In genomic region chr2:715847-716573, GRCh38 we compare ENCODE assay signal across 10 cellular contexts. TPM values are rescaled to one million over a fixed set of nuclear protein-coding genes. Genes with fewer than 3 reads are reported as not detected.
DNase-seq lines count a peak whose midpoint lies in the region; ATAC-seq, FAIRE-seq and TF ChIP-seq lines count a peak whose summit lies in the region.
"Had no signal": no experiment of that assay in that cellular context is flagged by ENCODE, and none has a peak within 500 bp of the region (broad histone marks: within the 10 kb centered on the region; RNA-seq: fewer than 3 reads in every experiment).

No MANE protein-coding gene starts in this region.

- H3K4me3 ChIP-seq in adipocyte (ENCODE audit: low read length): no peak overlapping the region
- H3K4me3 ChIP-seq in kidney epithelial cell (ENCODE audit: low read depth, low read length): no peak overlapping the region
- H3K4me3 ChIP-seq in transverse colon: no peak overlapping the region
- H3K4me3 ChIP-seq: coronary artery, lung had no signal

- 54 to 76% methylated on average over 3 to 18 of the region's 18 CpGs for WGBS in transverse colon (ENCODE audit: low coverage in 1 of 2), 2 donors

- intact Hi-C loops in transverse colon (cut with DNase I; ENCODE audit: low total_unique reads): no loop called here

- TF ChIP-seq POLR2A in H54 (IDR thresholded peaks at IDR 0.05; ENCODE audit: low read depth, low read length) (no peak), transverse colon (IDR thresholded peaks at IDR 0.05) (no peak)

- no peak for ATAC-seq in HG02678 (IDR thresholded peaks at IDR 0.05; ENCODE audit: unreplicated experiment)

- no peak overlapping the region for H3K27ac ChIP-seq in transverse colon
- H3K27ac ChIP-seq: coronary artery had no signal

- no peak overlapping the region for H3K9ac ChIP-seq in adipocyte (ENCODE audit: low read length)

- no peak for DNase-seq in AG09319 (ENCODE audit: extremely low read depth, low read depth)
- DNase-seq in H54 (ENCODE audit: insufficient read length, low spot score): peak; percentile 20
- peak; percentile 40 for DNase-seq in adipocyte (ENCODE audit: low read depth)
- DNase-seq in kidney epithelial cell (ENCODE audit: low read depth): no peak
- DNase-seq in DMS53 (lab: John Stamatoyannopoulos, UW): no peak
- no peak for DNase-seq in ecto neural progenitor cell (ENCODE audit: low spot score)
- no peak for DNase-seq in transverse colon

- TF ChIP-seq EP300 in transverse colon (IDR thresholded peaks at IDR 0.05; ENCODE audit: low read depth): no peak

- H3K9me3 ChIP-seq in adipocyte (ENCODE audit: control insufficient read depth, low read length): no peaks in the 10 kb centered on the region
- H3K9me3 ChIP-seq in transverse colon: no peaks in the 10 kb centered on the region

- in situ Hi-C loops in transverse colon (cut with MboI; ENCODE audit: low pct_ligation_motif_present in 1 of 4, low pct_unique_long_range_greater_than_20kb in 1 of 4, low sequenced_read_pairs in 3 of 4): loop anchor here in 3 of 4 donors (10.0 to 25.0 kb wide), 3 partner anchors 821 to 846 kb away; no protein-coding TSS in a partner anchor

- H3K27me3 ChIP-seq in adipocyte (replicated peaks; ENCODE audit: control insufficient read depth, insufficient read depth, low read length) (peaks cover 52% of the 10 kb centered on the region), kidney epithelial cell (ENCODE audit: control insufficient read depth, insufficient read depth, low read length) (no peaks in the 10 kb centered on the region), transverse colon (peaks cover 24% of the 10 kb centered on the region)

- no peak for FAIRE-seq in H54 (lab: Jason Lieb, UNC)

- H3K36me3 ChIP-seq in adipocyte (ENCODE audit: control insufficient read depth, insufficient read depth, low read length, severe bottlenecking) (no peaks in the 10 kb centered on the region), kidney epithelial cell (ENCODE audit: control insufficient read depth, insufficient read depth, low read length) (no peaks in the 10 kb centered on the region), transverse colon (no peaks in the 10 kb centered on the region)

- H3K4me1 ChIP-seq in adipocyte (ENCODE audit: control insufficient read depth, insufficient read depth, low read length) (no peaks in the 10 kb centered on the region), transverse colon (no peaks in the 10 kb centered on the region)

- TF ChIP-seq CTCF in AG09319 (IDR thresholded peaks at IDR 0.05; ENCODE audit: low read depth, low read length): peak; percentile 39
- TF ChIP-seq CTCF in kidney epithelial cell (IDR thresholded peaks at IDR 0.05; ENCODE audit: insufficient read depth, low read length, poor library complexity, severe bottlenecking): peak; percentile 62
- no peak for TF ChIP-seq CTCF in transverse colon (IDR thresholded peaks at IDR 0.05)

RNA-seq across cellular contexts. Expression of gene TMEM18, which starts 38.8 kb away (rescaled TPM):
- 33.6 and 37.1 TPM in 2 replicates for total RNA-seq in kidney epithelial cell
- 10 to 100 TPM; 11.0 to 31.0 (median 14.5) TPM for total RNA-seq in transverse colon

Comparison
In these comparisons a context has a peak if more than half of its experiments do, and no peak if none do; other contexts are left out.
1. DNase-seq: peak in H54 (single experiment) and adipocyte (single experiment); none in AG09319 (single experiment), kidney epithelial cell (single experiment), DMS53 (single experiment), ecto neural progenitor cell (single experiment) and transverse colon (single experiment).
2. CTCF ChIP-seq: peak in AG09319 (single experiment) and kidney epithelial cell (single experiment); none in transverse colon (0 of 5).